Comparison of ENCODE assay signal across 8 cellular contexts in genomic region chr1:163410073-163410522, GRCh38.
DNase-seq lines count a peak whose midpoint lies in the region; ATAC-seq, FAIRE-seq and TF ChIP-seq lines count a peak whose summit lies in the region.

No MANE protein-coding gene starts in this region.

- FAIRE-seq in GM19239 (lab: Jason Lieb, UNC), result peak; percentile 92

- H3K9me3 Mint-ChIP-seq in CD4-positive, alpha-beta T cell, result no peaks in the 10 kb centered on the region

- no peak overlapping the region for H3K27ac Mint-ChIP-seq in CD4-positive, alpha-beta T cell

- no peaks in the 10 kb centered on the region for H3K27me3 ChIP-seq in CD4-positive, alpha-beta T cell (ENCODE audit: control insufficient read depth, insufficient read depth, low read length)
- no peaks in the 10 kb centered on the region for H3K27me3 ChIP-seq in foreskin keratinocyte

- no peaks in the 10 kb centered on the region for H3K36me3 Mint-ChIP-seq in CD4-positive, alpha-beta T cell (ENCODE audit: low read depth)

- H3K9me3 ChIP-seq in CD4-positive, alpha-beta T cell (ENCODE audit: control insufficient read depth, low read length), result no peaks in the 10 kb centered on the region

- no peak for DNase-seq in CD4-positive, alpha-beta T cell
- DNase-seq in GM19239 (ENCODE audit: insufficient read length, low spot score) (no peak), NCI-H2081 treated with DMSO at 0.1 percent for 48 hours (lab: John Stamatoyannopoulos, UW) (peak; percentile 92), foreskin keratinocyte (peak; percentile 2 to 43), pons (ENCODE audit: low spot score) (peak; percentile 78)

- CTCF ChIA-PET in CD4-positive, alpha-beta T cell (lab: Charles Lee), result no interaction called here

- H3K27ac ChIP-seq in CD4-positive, alpha-beta T cell (ENCODE audit: low read depth, low read length), result no peak overlapping the region
- H3K27ac ChIP-seq in VCaP (no peak overlapping the region), foreskin keratinocyte (no peak overlapping the region)

- no peak overlapping the region for H3K4me3 Mint-ChIP-seq in CD4-positive, alpha-beta T cell

- no peak for ATAC-seq in CD4-positive, alpha-beta T cell (ENCODE audit: poor library complexity)
- ATAC-seq in foreskin keratinocyte (peak; percentile 38), GM21367 (IDR thresholded peaks at IDR 0.05; ENCODE audit: unreplicated experiment) (no peak), GM18907 (IDR thresholded peaks at IDR 0.05; ENCODE audit: unreplicated experiment) (no peak)

- TF ChIP-seq CTCF in CD4-positive, alpha-beta T cell (IDR thresholded peaks at IDR 0.05), result peak; percentile 59
- TF ChIP-seq CTCF in VCaP (conservative IDR thresholded peaks at IDR 0.05) (peak; percentile 79), foreskin keratinocyte (conservative IDR thresholded peaks at IDR 0.05) (peak; percentile 79)

- intact Hi-C loops in CD4-positive, alpha-beta T cell (cut with DNase I, micrococcal nuclease), result loop anchor here in 1 of 2 experiments (5.0 kb wide), 1 partner anchor 1377 kb away; no protein-coding TSS in a partner anchor

- POLR2A ChIA-PET in CD4-positive, alpha-beta T cell (lab: Charles Lee), result no interaction called here

- no peaks in the 10 kb centered on the region for H3K4me1 ChIP-seq in foreskin keratinocyte

- H3K27me3 Mint-ChIP-seq in CD4-positive, alpha-beta T cell, result peaks cover 35% of the 10 kb centered on the region

- peaks cover 7% of the 10 kb centered on the region for H3K4me1 Mint-ChIP-seq in CD4-positive, alpha-beta T cell (ENCODE audit: low read depth)

Comparison
In these comparisons a context has a peak if more than half of its experiments do, and no peak if none do; other contexts are left out.
1. DNase-seq: peak in NCI-H2081 treated with DMSO at 0.1 percent for 48 hours (single experiment), foreskin keratinocyte (2 of 2) and pons (single experiment); none in CD4-positive, alpha-beta T cell (0 of 10) and GM19239 (single experiment).
2. Peak in every context shown above with its lines, with median percentiles within 50 percentile points of each other: CTCF ChIP-seq.